ENCODE assay signal across 31 cellular contexts in genomic region chr18:12836551-12836950, GRCh38. TPM values are rescaled to one million over a fixed set of nuclear protein-coding genes. Genes with fewer than 3 reads are reported as not detected.
DNase-seq lines count a peak whose midpoint lies in the region; ATAC-seq, FAIRE-seq and TF ChIP-seq lines count a peak whose summit lies in the region.
"Had no signal": no experiment of that assay in that cellular context is flagged by ENCODE, and none has a peak within 500 bp of the region (broad histone marks: within the 10 kb centered on the region; RNA-seq: fewer than 3 reads in every experiment).

No MANE protein-coding gene starts in this region.

- peaks cover 72% of the 10 kb centered on the region for H3K36me3 Mint-ChIP-seq in activated T-helper 17 cell treated with anti-CD3 and anti-CD28 coated beads, Interleukin-2, amount 50 U/mL, for 72 hours (ENCODE audit: low read depth)
- peaks cover 38% of the 10 kb centered on the region for H3K36me3 Mint-ChIP-seq in nephron progenitor cell (ENCODE audit: low read depth)

- H3K9me1 ChIP-seq in keratinocyte (ENCODE audit: control insufficient read depth, extremely low read depth, insufficient read depth, low read length), result no peaks in the 10 kb centered on the region

- H3K4me2 ChIP-seq in keratinocyte (ENCODE audit: control insufficient read depth, extremely low read depth, insufficient read depth, low read depth, low read length), result peak overlapping the region; percentile 36
- H3K4me2 ChIP-seq: BLaER1 had no signal

- H3K79me2 ChIP-seq in ACC112 (ENCODE audit: control insufficient read depth, insufficient read depth, low read length, unreplicated experiment) (peaks cover 29% of the 10 kb centered on the region), keratinocyte (ENCODE audit: control insufficient read depth, insufficient read depth, low read length) (peaks cover 23% of the 10 kb centered on the region)

- DNase-seq in GM18507 (ENCODE audit: extremely low spot score, insufficient read length, low read depth), result no peak
- DNase-seq in keratinocyte (ENCODE audit: low read depth, low spot score), result no peak
- DNase-seq in nephron progenitor cell, result no peak
- no peak for DNase-seq in NCI-H526 (lab: John Stamatoyannopoulos, UW)
- DNase-seq in NCI-H2081 treated with DMSO at 0.1 percent for 48 hours (lab: John Stamatoyannopoulos, UW), result no peak
- DNase-seq in DMS79 (lab: John Stamatoyannopoulos, UW), result no peak
- DNase-seq: activated CD4-positive, alpha-beta T cell treated with anti-CD3 and anti-CD28 coated beads for 36 hours; activated naive CD4-positive, alpha-beta T cell treated with anti-CD3 and anti-CD28 coated beads, Interleukin-2, amount 50 U/mL, for 16 hours; DMS79 treated with DMSO at 0.1 percent for 48 hours; effector CD4-positive, alpha-beta T cell; GF-D8; HFFc6; islet precursor cell; left ventricle myocardium superior; midbrain; naive B cell; NCI-H1105; NCI-H1930; NCI-H748 treated with DMSO at 0.1 percent for 48 hours; nucleus accumbens; sigmoid colon; stimulated activated CD4-positive, alpha-beta T cell treated with anti-CD3 and anti-CD28 coated beads, Interleukin-12 subunit alpha, Interleukin-12 subunit beta, amount 100 ng/mL, for 4 hours; stimulated activated CD4-positive, alpha-beta T cell treated with anti-CD3 and anti-CD28 coated beads, Interleukin-2, amount 100 ng/mL, for 48 hours had no signal

- H3K9me3 Mint-ChIP-seq in activated T-helper 17 cell treated with anti-CD3 and anti-CD28 coated beads, Interleukin-2, amount 50 U/mL, for 72 hours, result no peaks in the 10 kb centered on the region
- H3K9me3 Mint-ChIP-seq in nephron progenitor cell, result no peaks in the 10 kb centered on the region
- H3K9me3 Mint-ChIP-seq: activated T-helper 2 cell treated with anti-CD3 and anti-CD28 coated beads, Interferon-gamma antibody, Interleukin-2, Interleukin-4, amounts not matched to agents 10 μg/mL and 5 μg/mL and 100 μg/mL, durations not matched to agents 14 hours and 24 hours and 36 hours; HFFc6; naive B cell had no signal

- no peaks in the 10 kb centered on the region for H3K9me3 ChIP-seq in keratinocyte (ENCODE audit: control insufficient read depth, low read depth, low read length)
- H3K9me3 ChIP-seq: BLaER1, sigmoid colon, tibial nerve had no signal

- H3K27ac ChIP-seq in ACC112 (ENCODE audit: low read depth, low read length), result peak overlapping the region; percentile 94; the same call in 1 of the 2 replicates
- H3K27ac ChIP-seq in keratinocyte (ENCODE audit: control insufficient read depth, insufficient read depth, low read length), result peak overlapping the region; percentile 97
- H3K27ac ChIP-seq: BLaER1, sigmoid colon, VCaP had no signal

- H3K27me3 ChIP-seq in ACC112 (ENCODE audit: insufficient read depth, low read length) (no peaks in the 10 kb centered on the region), keratinocyte (ENCODE audit: control insufficient read depth, extremely low read depth, insufficient read depth, low read length) (no peaks in the 10 kb centered on the region)
- H3K27me3 ChIP-seq: BLaER1, sigmoid colon, tibial nerve had no signal

- no peak for TF ChIP-seq CTCF in keratinocyte (optimal IDR thresholded peaks at IDR 0.05 in 1 of 3, IDR thresholded peaks at IDR 0.05 in 1 of 3, conservative IDR thresholded peaks at IDR 0.05 in 1 of 3; ENCODE audit: extremely low read depth in 1 of 3, insufficient read depth in 2 of 3, low read length in 3 of 3)
- no peak for TF ChIP-seq CTCF in nephron progenitor cell (IDR thresholded peaks at IDR 0.05)

- H4K20me1 ChIP-seq in keratinocyte (ENCODE audit: control insufficient read depth, extremely low read depth, insufficient read depth, low read length), result no peaks in the 10 kb centered on the region

- ATAC-seq in activated T-helper 17 cell treated with anti-CD3 and anti-CD28 coated beads, Interleukin-2, amount 50 U/mL, for 72 hours (replicated peaks), result no peak
- ATAC-seq: activated CD4-positive, alpha-beta T cell treated with anti-CD3 and anti-CD28 coated beads for 36 hours; left ventricle myocardium superior had no signal

- H2AFZ ChIP-seq in ACC112 (ENCODE audit: low read length, unreplicated experiment), result no peak overlapping the region
- H2AFZ ChIP-seq in keratinocyte (ENCODE audit: control insufficient read depth, low read length), result no peak overlapping the region

- H3K4me1 ChIP-seq in ACC112 (ENCODE audit: control insufficient read depth, insufficient read depth, low read length, unreplicated experiment) (peaks cover 34% of the 10 kb centered on the region), keratinocyte (ENCODE audit: control insufficient read depth, extremely low read depth, insufficient read depth, low read length) (peaks cover 32% of the 10 kb centered on the region)

- dilution Hi-C loops in keratinocyte (cut with MboI; ENCODE audit: extremely low pct_ligation_motif_present, low sequenced_read_pairs), result no loop called here

- H3K4me3 ChIP-seq in ACC112 (ENCODE audit: low read depth, low read length) (no peak overlapping the region), keratinocyte (ENCODE audit: control insufficient read depth in 2 of 3, extremely low read depth in 1 of 3, insufficient read depth in 2 of 3, low read depth in 1 of 3, low read length in 3 of 3) (no peak overlapping the region)
- H3K4me3 ChIP-seq: BLaER1, sigmoid colon, tibial nerve had no signal

- H3K36me3 ChIP-seq in ACC112 (ENCODE audit: insufficient read depth, low read length) (peaks cover 17% of the 10 kb centered on the region; the same call in 1 of the 2 replicates), keratinocyte (ENCODE audit: control insufficient read depth in 2 of 2, extremely low read depth in 1 of 2, insufficient read depth in 2 of 2, low read length in 2 of 2) (peaks cover 0 to 13% of the 10 kb centered on the region in 2 experiments)

- H3K4me1 Mint-ChIP-seq in activated T-helper 17 cell treated with anti-CD3 and anti-CD28 coated beads, Interleukin-2, amount 50 U/mL, for 72 hours, result peaks cover 46% of the 10 kb centered on the region
- peaks cover 7% of the 10 kb centered on the region for H3K4me1 Mint-ChIP-seq in nephron progenitor cell

- peak overlapping the region; percentile 46 for H3K4me3 Mint-ChIP-seq in activated T-helper 17 cell treated with anti-CD3 and anti-CD28 coated beads, Interleukin-2, amount 50 U/mL, for 72 hours
- no peak overlapping the region for H3K4me3 Mint-ChIP-seq in nephron progenitor cell
- H3K4me3 Mint-ChIP-seq: activated CD4-positive, alpha-beta T cell treated with anti-CD3 and anti-CD28 coated beads for 36 hours had no signal

- no peak overlapping the region for H3K9ac ChIP-seq in keratinocyte (ENCODE audit: control insufficient read depth, extremely low read depth, insufficient read depth, low read length)
- H3K9ac ChIP-seq: BLaER1 had no signal

- H3K27me3 Mint-ChIP-seq in activated T-helper 17 cell treated with anti-CD3 and anti-CD28 coated beads, Interleukin-2, amount 50 U/mL, for 72 hours, result no peaks in the 10 kb centered on the region
- peaks cover 2% of the 10 kb centered on the region for H3K27me3 Mint-ChIP-seq in nephron progenitor cell (ENCODE audit: low read depth, poor library complexity)
- H3K27me3 Mint-ChIP-seq: activated CD4-positive, alpha-beta T cell treated with anti-CD3 and anti-CD28 coated beads for 36 hours; naive B cell had no signal

- H3K27ac Mint-ChIP-seq in activated T-helper 17 cell treated with anti-CD3 and anti-CD28 coated beads, Interleukin-2, amount 50 U/mL, for 72 hours, result peak overlapping the region; percentile 62
- no peak overlapping the region for H3K27ac Mint-ChIP-seq in nephron progenitor cell
- H3K27ac Mint-ChIP-seq: activated T-helper 2 cell treated with anti-CD3 and anti-CD28 coated beads, Interferon-gamma antibody, Interleukin-2, Interleukin-4, amounts not matched to agents 10 μg/mL and 5 μg/mL and 100 μg/mL, durations not matched to agents 14 hours and 24 hours and 36 hours had no signal

- FAIRE-seq in GM18507 (lab: Jason Lieb, UNC) (peak; percentile 52), keratinocyte (lab: Jason Lieb, UNC) (no peak)
- FAIRE-seq: colon, RCC 7860 had no signal

RNA-seq across cellular contexts. Expression of gene PTPN2, which starts 47.5 kb away (rescaled TPM):
- 10 to 100 TPM; 72.1 to 78.7 TPM for total RNA-seq in activated T-helper 17 cell treated with anti-CD3 and anti-CD28 coated beads, Interleukin-2, amount 50 U/mL, for 72 hours
- polyA plus RNA-seq in keratinocyte, result 23.7 to 39.9 TPM (median 26.0 TPM) in 3 replicates
- 168 TPM for polyA plus RNA-seq in keratinocyte (2011; ENCODE audit: low read depth)
- 22.0 and 30.9 TPM in 2 replicates for polyA plus RNA-seq in keratinocyte (2011; cell fraction: cytosol; rRNA removed)
- polyA plus RNA-seq in keratinocyte (2011; cell fraction: nucleus; rRNA removed), result 39.2 and 46.8 TPM in 2 replicates
- 27.7 and 33.5 TPM in 2 replicates for polyA plus RNA-seq in keratinocyte (2012; ENCODE audit: low replicate concordance)
- 5.5 to 39.6 TPM (median 10.1 TPM) in 3 replicates for polyA minus RNA-seq in keratinocyte
- 10.9 TPM for polyA minus RNA-seq in keratinocyte (2011; cell fraction: cytosol; rRNA and poly(A)+ RNA removed)
- polyA minus RNA-seq in keratinocyte (2011; cell fraction: nucleus; rRNA and poly(A)+ RNA removed), result 8.7 and 21.6 TPM in 2 replicates
